ENCODE assay signal across 12 cellular contexts in genomic region chr4:119337010-119337409, GRCh38. TPM values are rescaled to one million over a fixed set of nuclear protein-coding genes. Genes with fewer than 3 reads are reported as not detected.
DNase-seq lines count a peak whose midpoint lies in the region; TF ChIP-seq lines count a peak whose summit lies in the region.
"Had no signal": no experiment of that assay in that cellular context is flagged by ENCODE, and none has a peak within 500 bp of the region (broad histone marks: within the 10 kb centered on the region; RNA-seq: fewer than 3 reads in every experiment).

No MANE protein-coding gene starts in this region.

- H3K9me3 Mint-ChIP-seq in CD8-positive, alpha-beta memory T cell, result no peaks in the 10 kb centered on the region

- peaks cover 14 to 15% of the 10 kb centered on the region in 2 donors for H3K27me3 Mint-ChIP-seq in CD8-positive, alpha-beta memory T cell

- H3K4me3 Mint-ChIP-seq in CD8-positive, alpha-beta memory T cell, result no peak overlapping the region

- no peaks in the 10 kb centered on the region for H3K4me1 ChIP-seq in SJCRH30
- H3K4me1 ChIP-seq in CD8-positive, alpha-beta memory T cell (ENCODE audit: insufficient read depth, low read length), result no peaks in the 10 kb centered on the region

- CTCF ChIA-PET in CD8-positive, alpha-beta memory T cell (lab: Charles Lee), result no interaction called here

- H3K27me3 ChIP-seq in SJCRH30, result no peaks in the 10 kb centered on the region
- no peaks in the 10 kb centered on the region for H3K27me3 ChIP-seq in CD8-positive, alpha-beta memory T cell (ENCODE audit: insufficient read depth, low read length, poor library complexity, severe bottlenecking)

- peaks cover 0 to 7% (median 0%) of the 10 kb centered on the region in 3 donors for H3K36me3 Mint-ChIP-seq in CD8-positive, alpha-beta memory T cell

- H3K36me3 ChIP-seq in SJCRH30, result no peaks in the 10 kb centered on the region
- no peaks in the 10 kb centered on the region for H3K36me3 ChIP-seq in CD8-positive, alpha-beta memory T cell (ENCODE audit: insufficient read depth, low read length)

- no peak overlapping the region for H3K27ac ChIP-seq in SJCRH30
- no peak overlapping the region for H3K27ac ChIP-seq in CD8-positive, alpha-beta memory T cell (ENCODE audit: low read depth, low read length)

- H3K9me3 ChIP-seq in SJCRH30 (replicated peaks), result no peaks in the 10 kb centered on the region
- no peaks in the 10 kb centered on the region for H3K9me3 ChIP-seq in CD8-positive, alpha-beta memory T cell (ENCODE audit: low read length)

- no peaks in the 10 kb centered on the region for H3K4me1 Mint-ChIP-seq in CD8-positive, alpha-beta memory T cell

- H3K27ac Mint-ChIP-seq in CD8-positive, alpha-beta memory T cell, result no peak overlapping the region

- no peak overlapping the region for H3K4me3 ChIP-seq in SJCRH30
- no peak overlapping the region for H3K4me3 ChIP-seq in foreskin fibroblast (ENCODE audit: low read depth in 1 of 2, low read length in 2 of 2)
- no peak overlapping the region for H3K4me3 ChIP-seq in CD8-positive, alpha-beta memory T cell (ENCODE audit: low read length)

- DNase-seq in GM03348 (ENCODE audit: low spot score), result peak; percentile 1
- DNase-seq in SJCRH30, result peak; percentile 33 to 62
- DNase-seq in foreskin fibroblast, result peak; percentile 8 to 65
- peak; percentile 30 for DNase-seq in pons (ENCODE audit: low spot score)
- no peak for DNase-seq in CD8-positive, alpha-beta memory T cell
- no peak for DNase-seq in stimulated activated CD4-positive, alpha-beta T cell treated with anti-CD3 and anti-CD28 coated beads, Interleukin-2, amount 100 ng/mL, for 24 hours
- no peak for DNase-seq in activated CD4-positive, CD25-positive, alpha-beta regulatory T cell (lab: John Stamatoyannopoulos, UW)
- DNase-seq in activated CD4-positive, CD25-positive, alpha-beta regulatory T cell treated with anti-CD3 and anti-CD28 coated beads, Interleukin-2, amount 50 U/mL, for 72 hours, result no peak
- DNase-seq: amniotic stem cell, GOT3, T-helper 9 cell had no signal

- no peak for TF ChIP-seq CTCF in foreskin fibroblast (IDR thresholded peaks at IDR 0.05; ENCODE audit: low read depth, low read length)

- POLR2A ChIA-PET in CD8-positive, alpha-beta memory T cell (lab: Charles Lee), result no interaction called here

RNA-seq across cellular contexts. Expression of gene FABP2, which starts 15.1 kb away (rescaled TPM):
- total RNA-seq in SJCRH30 (2014; rRNA removed; shearing (Covaris generic)), result not detected in 2 replicates
- not detected for total RNA-seq in CD8-positive, alpha-beta memory T cell
- not detected for polyA plus RNA-seq in CD8-positive, alpha-beta memory T cell
- total RNA-seq: temporal lobe had no signal

Comparison
In these comparisons a context has a peak if more than half of its experiments do, and no peak if none do; other contexts are left out.
1. DNase-seq: peak in GM03348 (single experiment), SJCRH30 (2 of 2), foreskin fibroblast (2 of 2) and pons (single experiment); none in CD8-positive, alpha-beta memory T cell (0 of 5), stimulated activated CD4-positive, alpha-beta T cell treated with anti-CD3 and anti-CD28 coated beads, Interleukin-2, amount 100 ng/mL, for 24 hours (0 of 2), activated CD4-positive, CD25-positive, alpha-beta regulatory T cell (0 of 4) and activated CD4-positive, CD25-positive, alpha-beta regulatory T cell treated with anti-CD3 and anti-CD28 coated beads, Interleukin-2, amount 50 U/mL, for 72 hours (single experiment).